ENCODE assay signal across 10 cellular contexts in genomic region chr1:6724517-6725141, GRCh38. TPM values are rescaled to one million over a fixed set of nuclear protein-coding genes. Genes with fewer than 3 reads are reported as not detected.
DNase-seq lines count a peak whose midpoint lies in the region; ATAC-seq and TF ChIP-seq lines count a peak whose summit lies in the region.
"Had no signal": no experiment of that assay in that cellular context is flagged by ENCODE, and none has a peak within 500 bp of the region (broad histone marks: within the 10 kb centered on the region; RNA-seq: fewer than 3 reads in every experiment).

No MANE protein-coding gene starts in this region.

- intact Hi-C loops in HCT116 (cut with micrococcal nuclease) = loop anchor here (10.0 kb wide), 1 partner anchor 920 kb away; no protein-coding TSS in a partner anchor

- H2AFZ ChIP-seq in HCT116 (ENCODE audit: low read depth, low read length, poor library complexity, severe bottlenecking) = peak overlapping the region; percentile 64

- H3K36me3 ChIP-seq in HCT116 (ENCODE audit: control insufficient read depth in 1 of 2, insufficient read depth in 2 of 2, low read length in 2 of 2) (no peaks in the 10 kb centered on the region), skeletal muscle satellite cell (ENCODE audit: insufficient read depth, low read length) (no peaks in the 10 kb centered on the region)

- no peak for TF ChIP-seq RAD21 in HCT116 (IDR thresholded peaks at IDR 0.05; ENCODE audit: low read depth)

- no peak for DNase-seq in HCT116 (ENCODE audit: low read depth, low spot score)
- DNase-seq in SW480 (ENCODE audit: low spot score) = peak; percentile 55
- peak; percentile 93 for DNase-seq in fibroblast of pulmonary artery (ENCODE audit: low read depth)
- DNase-seq in NK-92 treated with Interleukin-12 subunit alpha and Interleukin-12 subunit beta, amount 100 ng/mL, for 24 hours (lab: John Stamatoyannopoulos, UW) = no peak
- DNase-seq in globus pallidus (ENCODE audit: low spot score) = no peak
- no peak for DNase-seq in activated CD4-positive, CD25-positive, alpha-beta regulatory T cell treated with anti-CD3 and anti-CD28 coated beads, Interleukin-2, amount 50 U/mL, for 72 hours
- DNase-seq: activated T-cell treated with anti-CD3 and anti-CD28 coated beads, Interleukin-2, amount 50 U/mL, for 4 hours; cerebellar nuclear complex had no signal

- BruUV-seq in HCT116 (replicated peaks; lab: Mats Ljungman, UMichigan) = no TSS peak

- H3K79me2 ChIP-seq in HCT116 (ENCODE audit: insufficient read depth, low read length) = no peaks in the 10 kb centered on the region

- TF ChIP-seq CTCF in HCT116 (IDR thresholded peaks at IDR 0.05 in 2 of 3, conservative IDR thresholded peaks at IDR 0.05 in 1 of 3; ENCODE audit: borderline replicate concordance in 1 of 3, insufficient read depth in 1 of 3, low read depth in 2 of 3, low read length in 2 of 3) = no peak
- TF ChIP-seq CTCF in fibroblast of pulmonary artery (IDR thresholded peaks at IDR 0.05; ENCODE audit: low read length, missing control alignments) = no peak

- no peak overlapping the region for H3K27ac ChIP-seq in HCT116 (ENCODE audit: low read depth, low read length)

- H3K9me3 ChIP-seq in HCT116 (ENCODE audit: control insufficient read depth in 1 of 2, insufficient read depth in 1 of 2, low read depth in 1 of 2, low read length in 2 of 2) (no peaks in the 10 kb centered on the region), skeletal muscle satellite cell (replicated peaks; ENCODE audit: low read length) (no peaks in the 10 kb centered on the region)

- H4K20me1 ChIP-seq in HCT116 (ENCODE audit: insufficient read depth) = no peaks in the 10 kb centered on the region

- no peak overlapping the region for H3K9ac ChIP-seq in HCT116 (ENCODE audit: low read length)
- H3K9ac ChIP-seq in skeletal muscle satellite cell (ENCODE audit: low read depth, low read length) = peak overlapping the region; percentile 38

- TF ChIP-seq POLR2A in HCT116 (IDR thresholded peaks at IDR 0.05; ENCODE audit: borderline replicate concordance, extremely low read depth, insufficient read depth, insufficient read length) = no peak

- POLR2A ChIA-PET in HCT116 (lab: Charles Lee) = no interaction called here

- RAD21 ChIA-PET in HCT116 (lab: Charles Lee; ENCODE audit: low non-redundant PET in 1 of 2, low total read pairs in 2 of 2, uncharacterized antibody in 2 of 2, unreplicated experiment in 2 of 2) = no interaction called here

- no peaks in the 10 kb centered on the region for H3K27me3 ChIP-seq in HCT116 (ENCODE audit: insufficient read depth, low read length)
- H3K27me3 ChIP-seq in skeletal muscle satellite cell (ENCODE audit: control insufficient read depth, insufficient read depth, low read length) = no peaks in the 10 kb centered on the region

- peak overlapping the region; percentile 50 for H3K4me2 ChIP-seq in HCT116 (ENCODE audit: low read length)
- peak overlapping the region; percentile 37 for H3K4me2 ChIP-seq in skeletal muscle satellite cell (ENCODE audit: low read length)

- H3K4me3 ChIP-seq in HCT116 (replicated peaks in 1 of 2; ENCODE audit: low read depth in 1 of 2, low read length in 2 of 2) = no peak overlapping the region
- no peak overlapping the region for H3K4me3 ChIP-seq in fibroblast of pulmonary artery (replicated peaks; ENCODE audit: low read depth, low read length)
- H3K4me3 ChIP-seq in skeletal muscle satellite cell (ENCODE audit: low read length) = peak overlapping the region; percentile 14

- no peaks in the 10 kb centered on the region for H3K9me2 ChIP-seq in HCT116 (ENCODE audit: insufficient read depth)

- ATAC-seq in HCT116 (peak; percentile 35; the same call in 1 of the 2 replicates), esophagus mucosa (no peak)
- ATAC-seq: activated T-cell treated with anti-CD3 and anti-CD28 coated beads, Interleukin-2, amount 50 U/mL, for 4 hours had no signal

- H3K4me1 ChIP-seq in HCT116 (ENCODE audit: control insufficient read depth in 1 of 2, insufficient read depth in 2 of 2, low read length in 2 of 2) (peaks cover 2 to 21% of the 10 kb centered on the region in 2 experiments; a peak in 2 of 4 replicates), skeletal muscle satellite cell (ENCODE audit: control insufficient read depth, insufficient read depth, low read length) (peaks cover 15% of the 10 kb centered on the region)

- CTCF ChIA-PET in HCT116 (lab: Charles Lee) = no interaction called here

TF ChIP-seq in HCT116, 20 proteins besides CTCF, POLR2A, EP300 and RAD21:
- TF ChIP-seq JUND (IDR thresholded peaks at IDR 0.05) (no peak), CBX3 (IDR thresholded peaks at IDR 0.05; ENCODE audit: low read depth) (no peak), ZBTB33 (IDR thresholded peaks at IDR 0.05; ENCODE audit: extremely low read depth, insufficient replicate concordance, low read length) (no peak), FOSL1 (IDR thresholded peaks at IDR 0.05; ENCODE audit: low read depth) (no peak), EGR1 (IDR thresholded peaks at IDR 0.05; ENCODE audit: low read depth) (no peak), SP1 (IDR thresholded peaks at IDR 0.05; ENCODE audit: low read depth) (no peak), EZH2 (IDR thresholded peaks at IDR 0.05) (no peak)

RNA-seq across cellular contexts. Expression of gene DNAJC11, which starts 23.0 kb away (rescaled TPM):
- 75.6 TPM for total RNA-seq in HCT116 (2021; ENCODE audit: unreplicated experiment)
- polyA plus RNA-seq in HCT116 (2012) = 31.7 and 41.5 TPM in 2 replicates
- 29.7 and 31.9 TPM in 2 replicates for total RNA-seq in skeletal muscle satellite cell (2012; rRNA removed)
- total RNA-seq in esophagus mucosa = 41.5 TPM

Comparison
In these comparisons a context has a peak if more than half of its experiments do, and no peak if none do; other contexts are left out.
1. DNase-seq: peak in SW480 (single experiment) and fibroblast of pulmonary artery (single experiment); none in HCT116 (single experiment), NK-92 treated with Interleukin-12 subunit alpha and Interleukin-12 subunit beta, amount 100 ng/mL, for 24 hours (single experiment), globus pallidus (single experiment) and activated CD4-positive, CD25-positive, alpha-beta regulatory T cell treated with anti-CD3 and anti-CD28 coated beads, Interleukin-2, amount 50 U/mL, for 72 hours (single experiment).